Comparison of ENCODE assay signal across 1 cellular context in the genomic region with DNA sequence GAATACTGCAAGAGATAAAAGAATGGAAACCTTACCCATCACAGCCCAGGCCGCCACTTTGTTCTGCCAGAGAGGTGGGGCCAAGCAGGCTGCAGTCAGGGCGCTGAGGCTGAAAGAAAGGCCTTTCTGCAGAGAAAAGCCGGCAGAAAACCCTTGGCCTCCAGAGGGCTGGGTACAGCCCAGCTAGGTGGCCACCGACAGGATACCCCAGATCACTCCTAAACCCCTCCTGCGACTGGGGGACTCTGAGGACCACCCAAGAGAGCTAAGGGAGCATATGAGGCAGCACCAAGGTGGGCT.
TF ChIP-seq lines count a peak whose summit lies in the region.

No MANE protein-coding gene starts in this region.

TF ChIP-seq in IMR-90, 13 proteins besides CTCF, POLR2A, EP300 and RAD21:
- TF ChIP-seq RCOR1 (IDR thresholded peaks at IDR 0.05; ENCODE audit: insufficient replicate concordance, low read length), result no peak
- no peak for TF ChIP-seq FOS (IDR thresholded peaks at IDR 0.05; ENCODE audit: low read depth, low read length)
- no peak for TF ChIP-seq NFE2L2 (IDR thresholded peaks at IDR 0.05; ENCODE audit: low read depth, low read length)
- TF ChIP-seq CHD1 (IDR thresholded peaks at IDR 0.05; ENCODE audit: low read depth, low read length), result no peak
- no peak for TF ChIP-seq SMC3 (IDR thresholded peaks at IDR 0.05; ENCODE audit: low read depth, low read length)
- TF ChIP-seq ELK1 (IDR thresholded peaks at IDR 0.05; ENCODE audit: borderline replicate concordance, low read depth, low read length), result no peak
- no peak for TF ChIP-seq USF2 (IDR thresholded peaks at IDR 0.05; ENCODE audit: low read depth, low read length)
- TF ChIP-seq MAZ (IDR thresholded peaks at IDR 0.05; ENCODE audit: borderline replicate concordance, low read depth, low read length), result no peak
- no peak for TF ChIP-seq MXI1 (IDR thresholded peaks at IDR 0.05; ENCODE audit: borderline replicate concordance, low read depth, low read length)
- no peak for TF ChIP-seq RFX5 (IDR thresholded peaks at IDR 0.05; ENCODE audit: low read depth, low read length)
- TF ChIP-seq BHLHE40 (IDR thresholded peaks at IDR 0.05; ENCODE audit: low read depth, low read length), result no peak
- no peak for TF ChIP-seq MAFK (IDR thresholded peaks at IDR 0.05; ENCODE audit: low read depth, low read length)
- TF ChIP-seq CEBPB (IDR thresholded peaks at IDR 0.05; ENCODE audit: low read depth, low read length), result no peak
TF ChIP-seq in IMR-90: peak in this region for 0.
